In genomic region chr14:89586258-89587127, GRCh38 we compare ENCODE assay signal across 1 cellular context.
TF ChIP-seq lines count a peak whose summit lies in the region.

No MANE protein-coding gene starts in this region.

TF ChIP-seq in HepG2, 621 proteins besides CTCF, POLR2A, EP300 and RAD21 (continued from another document):
- TF ChIP-seq FOSL1 (CRISPR knock-in tag; IDR thresholded peaks at IDR 0.05; ENCODE audit: borderline replicate concordance) (no peak), ZNF570 (CRISPR knock-in tag; IDR thresholded peaks at IDR 0.05; ENCODE audit: borderline replicate concordance) (no peak), THRA (CRISPR knock-in tag; IDR thresholded peaks at IDR 0.05; ENCODE audit: borderline replicate concordance) (no peak)
